Comparison of ENCODE assay signal across 1 cellular context in genomic region chr7:100148225-100148558, GRCh38.
A peak's percentile ranks its signal among the peaks of the same experiment; 100 is the strongest.
TF ChIP-seq lines count a peak whose summit lies in the region.

No MANE protein-coding gene starts in this region.

TF ChIP-seq in HEK293, 187 proteins besides CTCF, POLR2A, EP300 and RAD21 (continued from another document):
- TF ChIP-seq GFI1B (tag by site-specific recombination; IDR thresholded peaks at IDR 0.05) (peak; percentile 53; the same call in 1 of the 2 replicates), ZNF571 (tag by site-specific recombination; IDR thresholded peaks at IDR 0.05) (no peak), ZNF600 (tag by site-specific recombination; IDR thresholded peaks at IDR 0.05) (no peak), ZNF132 (tag by site-specific recombination; IDR thresholded peaks at IDR 0.05; ENCODE audit: borderline replicate concordance) (no peak), ZBTB8A (tag by site-specific recombination; IDR thresholded peaks at IDR 0.05) (0 out of 2 replicates have a peak, but pooled peaks have one; percentile 35), ZNF624 (tag by site-specific recombination; IDR thresholded peaks at IDR 0.05) (no peak)
TF ChIP-seq in HEK293: peak in this region for 17.
